ENCODE assay signal across 17 cellular contexts in the genomic region with DNA sequence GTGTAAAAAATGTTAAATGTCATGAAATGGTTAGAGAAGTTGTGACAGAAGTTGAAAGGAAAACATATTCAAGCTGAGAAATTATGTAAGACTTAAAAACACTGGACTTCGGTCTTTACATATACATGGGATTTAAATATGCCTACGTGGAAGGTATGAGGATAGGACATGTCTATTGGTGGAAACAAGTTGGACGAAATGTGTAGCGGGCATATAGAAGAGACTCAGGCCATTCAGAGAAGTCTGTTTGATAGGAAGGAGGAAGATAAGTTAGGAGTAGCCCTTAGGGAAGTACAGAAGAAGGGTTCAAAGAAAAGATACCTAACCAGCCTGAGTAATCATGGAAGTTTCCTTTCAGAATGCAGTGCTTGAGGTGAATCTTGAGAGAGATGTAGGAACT. TPM values are rescaled to one million over a fixed set of nuclear protein-coding genes. Genes with fewer than 3 reads are reported as not detected.
DNase-seq lines count a peak whose midpoint lies in the region; ATAC-seq, FAIRE-seq and TF ChIP-seq lines count a peak whose summit lies in the region.
"Had no signal": no experiment of that assay in that cellular context is flagged by ENCODE, and none has a peak within 500 bp of the region (broad histone marks: within the 10 kb centered on the region; RNA-seq: fewer than 3 reads in every experiment).

No MANE protein-coding gene starts in this region.

- H3K9me3 ChIP-seq in HepG2 (ENCODE audit: low read length) (no peaks in the 10 kb centered on the region), right lobe of liver (no peaks in the 10 kb centered on the region), hepatocyte (ENCODE audit: low read depth) (no peaks in the 10 kb centered on the region), smooth muscle cell (replicated peaks; ENCODE audit: low read depth) (no peaks in the 10 kb centered on the region), upper lobe of right lung (no peaks in the 10 kb centered on the region)

- no TSS peak for BruUV-seq in HepG2 (replicated peaks; lab: Mats Ljungman, UMichigan)

- CTCF ChIA-PET in HepG2 (lab: Yijun Ruan, JAX; ENCODE audit: low intra/inter-chr PET ratio, low total read pairs), result no interaction called here

- H3K4me1 ChIP-seq in HepG2 (ENCODE audit: insufficient read depth, low read length), result peaks cover 55% of the 10 kb centered on the region
- H3K4me1 ChIP-seq in right lobe of liver, result peaks cover 0 to 21% (median 6%) of the 10 kb centered on the region in 4 donors
- H3K4me1 ChIP-seq in hepatocyte (ENCODE audit: insufficient read depth), result peaks cover 23% of the 10 kb centered on the region
- H3K4me1 ChIP-seq in smooth muscle cell (ENCODE audit: low read depth), result no peaks in the 10 kb centered on the region
- H3K4me1 ChIP-seq in upper lobe of right lung, result peaks cover 2% of the 10 kb centered on the region
- H3K4me1 ChIP-seq: BLaER1 treated with 17β-estradiol and CSF1 and Interleukin-3, amounts not matched to agents 10 nM and 100 nM had no signal

- no peak for TF ChIP-seq RAD21 in HepG2 (CRISPR knock-in tag; IDR thresholded peaks at IDR 0.05)

- no peak for FAIRE-seq in HepG2 (lab: Jason Lieb, UNC)
- FAIRE-seq: G401.6, GM12891, HTR-8/SVneo had no signal

- in situ Hi-C loops in HepG2 (cut with HindIII; ENCODE audit: extremely low pct_ligation_motif_present, low pct_unique_long_range_greater_than_20kb), result no loop called here

- peak overlapping the region; percentile 2 for H3K27ac ChIP-seq in HepG2 (ENCODE audit: extremely low read length, insufficient read depth, low read length)
- H3K27ac ChIP-seq in right lobe of liver, result no peak overlapping the region
- H3K27ac ChIP-seq in hepatocyte, result peak overlapping the region; percentile 67
- peak overlapping the region; percentile 92 for H3K27ac ChIP-seq in smooth muscle cell (ENCODE audit: low read depth)
- H3K27ac ChIP-seq in upper lobe of right lung, result no peak overlapping the region
- H3K27ac ChIP-seq: BLaER1 treated with 17β-estradiol and CSF1 and Interleukin-3, amounts not matched to agents 10 nM and 100 nM had no signal

- POLR2A ChIA-PET in HepG2 (lab: Yijun Ruan, JAX), result interaction anchor here (0.9 to 1.0 kb wide), 2 partner anchors 11 to 15 kb away, joined by 3 to 5 read pairs; partner anchors contain the start of gene CADM1

- H3K9ac ChIP-seq in HepG2 (ENCODE audit: insufficient read depth, low read depth, low read length) (no peak overlapping the region), smooth muscle cell (ENCODE audit: low read depth) (no peak overlapping the region)
- H3K9ac ChIP-seq: BLaER1 treated with 17β-estradiol and CSF1 and Interleukin-3, amounts not matched to agents 10 nM and 100 nM had no signal

- no peak overlapping the region for H3K4me3 ChIP-seq in HepG2 (replicated peaks in 1 of 3; ENCODE audit: insufficient read depth in 1 of 3, low read depth in 2 of 3, low read length in 3 of 3)
- H3K4me3 ChIP-seq in right lobe of liver, result no peak overlapping the region
- no peak overlapping the region for H3K4me3 ChIP-seq in hepatocyte
- H3K4me3 ChIP-seq in smooth muscle cell, result no peak overlapping the region
- H3K4me3 ChIP-seq in upper lobe of right lung, result no peak overlapping the region
- H3K4me3 ChIP-seq: BLaER1 treated with 17β-estradiol and CSF1 and Interleukin-3, amounts not matched to agents 10 nM and 100 nM had no signal

- no peak for TF ChIP-seq POLR2A in HepG2 (IDR thresholded peaks at IDR 0.05; ENCODE audit: insufficient read depth in 1 of 2, low read depth in 2 of 2, low read length in 2 of 2)
- TF ChIP-seq POLR2A in right lobe of liver (IDR thresholded peaks at IDR 0.05), result no peak

- no peak for TF ChIP-seq CTCF in HepG2 (CRISPR knock-in tag; IDR thresholded peaks at IDR 0.05)
- TF ChIP-seq CTCF in right lobe of liver (IDR thresholded peaks at IDR 0.05), result no peak
- TF ChIP-seq CTCF in hepatocyte (IDR thresholded peaks at IDR 0.05; ENCODE audit: poor library complexity), result no peak
- no peak for TF ChIP-seq CTCF in smooth muscle cell (IDR thresholded peaks at IDR 0.05; ENCODE audit: borderline replicate concordance, insufficient read depth, poor library complexity, severe bottlenecking)
- TF ChIP-seq CTCF in upper lobe of right lung (IDR thresholded peaks at IDR 0.05), result no peak

- H3F3A ChIP-seq in smooth muscle cell (ENCODE audit: low read depth), result peaks cover 3% of the 10 kb centered on the region

- H3K27me3 ChIP-seq in HepG2 (ENCODE audit: control insufficient read depth in 1 of 2, insufficient read depth in 2 of 2, low read length in 2 of 2), result no peaks in the 10 kb centered on the region
- no peaks in the 10 kb centered on the region for H3K27me3 ChIP-seq in right lobe of liver
- H3K27me3 ChIP-seq in hepatocyte, result no peaks in the 10 kb centered on the region
- H3K27me3 ChIP-seq in smooth muscle cell (ENCODE audit: low read depth), result no peaks in the 10 kb centered on the region
- no peaks in the 10 kb centered on the region for H3K27me3 ChIP-seq in upper lobe of right lung
- H3K27me3 ChIP-seq: BLaER1 treated with 17β-estradiol and CSF1 and Interleukin-3, amounts not matched to agents 10 nM and 100 nM had no signal

- no peaks in the 10 kb centered on the region for H3K9me2 ChIP-seq in hepatocyte (replicated peaks; ENCODE audit: insufficient read depth)

- H3K36me3 ChIP-seq in HepG2 (replicated peaks in 1 of 2; ENCODE audit: control insufficient read depth in 1 of 2, insufficient read depth in 2 of 2, low read length in 2 of 2), result no peaks in the 10 kb centered on the region
- no peaks in the 10 kb centered on the region for H3K36me3 ChIP-seq in right lobe of liver
- no peaks in the 10 kb centered on the region for H3K36me3 ChIP-seq in hepatocyte (replicated peaks; ENCODE audit: insufficient read depth, low read depth)
- H3K36me3 ChIP-seq in smooth muscle cell (ENCODE audit: low read depth), result no peaks in the 10 kb centered on the region
- H3K36me3 ChIP-seq in upper lobe of right lung, result no peaks in the 10 kb centered on the region
- H3K36me3 ChIP-seq: BLaER1 treated with 17β-estradiol and CSF1 and Interleukin-3, amounts not matched to agents 10 nM and 100 nM had no signal

- TF ChIP-seq EP300 in HepG2 (IDR thresholded peaks at IDR 0.05; ENCODE audit: low read depth in 2 of 2, low read length in 2 of 2) (no peak), HepG2 (CRISPR knock-in tag; IDR thresholded peaks at IDR 0.05; ENCODE audit: borderline replicate concordance) (no peak)

- H3K4me2 ChIP-seq in HepG2 (ENCODE audit: low read depth, low read length), result no peak overlapping the region
- H3K4me2 ChIP-seq in hepatocyte, result peak overlapping the region; percentile 17
- H3K4me2 ChIP-seq in smooth muscle cell, result peak overlapping the region; percentile 71
- H3K4me2 ChIP-seq: BLaER1 treated with 17β-estradiol and CSF1 and Interleukin-3, amounts not matched to agents 10 nM and 100 nM had no signal

- peaks cover 72% of the 10 kb centered on the region for H3K79me2 ChIP-seq in HepG2 (ENCODE audit: insufficient read depth, low read length)
- H3K79me2 ChIP-seq in hepatocyte, result peaks cover 4% of the 10 kb centered on the region
- peaks cover 36% of the 10 kb centered on the region for H3K79me2 ChIP-seq in smooth muscle cell (ENCODE audit: low read depth)

- DNase-seq in HepG2 (ENCODE audit: low spot score), result peak; percentile 27
- no peak for DNase-seq in right lobe of liver
- no peak for DNase-seq in hepatocyte (ENCODE audit: low spot score)
- no peak for DNase-seq in smooth muscle cell (lab: John Stamatoyannopoulos, UW; ENCODE audit: unreplicated experiment)
- no peak for DNase-seq in NCI-H524 (lab: John Stamatoyannopoulos, UW)
- DNase-seq in upper lobe of right lung, result no peak
- DNase-seq: 8988T; CD4-positive, CD25-positive, alpha-beta regulatory T cell; CD8-positive, alpha-beta memory T cell; COR-L47; GOT3; H9 had no signal

- no peak overlapping the region for H2AFZ ChIP-seq in HepG2 (ENCODE audit: low read length)
- no peak overlapping the region for H2AFZ ChIP-seq in hepatocyte
- H2AFZ ChIP-seq in smooth muscle cell (ENCODE audit: low read depth), result no peak overlapping the region

- H4K20me1 ChIP-seq in HepG2 (ENCODE audit: insufficient read depth, low read length) (no peaks in the 10 kb centered on the region; the same call in 1 of the 2 replicates), hepatocyte (ENCODE audit: insufficient read depth, poor library complexity, severe bottlenecking) (no peaks in the 10 kb centered on the region), smooth muscle cell (ENCODE audit: low read depth) (no peaks in the 10 kb centered on the region)
- H4K20me1 ChIP-seq: BLaER1 treated with 17β-estradiol and CSF1 and Interleukin-3, amounts not matched to agents 10 nM and 100 nM had no signal

- intact Hi-C loops in HepG2 (cut with micrococcal nuclease; ENCODE audit: unreplicated experiment), result no loop called here
- intact Hi-C loops in right lobe of liver (cut with DNase I), result no loop called here
- intact Hi-C loops in upper lobe of right lung (cut with DNase I), result no loop called here

- ATAC-seq in HepG2, result no peak
- ATAC-seq in right lobe of liver, result no peak
- no peak for ATAC-seq in GM18867 (IDR thresholded peaks at IDR 0.05; ENCODE audit: unreplicated experiment)
- ATAC-seq in upper lobe of right lung, result no peak

- 76% methylated on average over 4 of the region's 4 CpGs for WGBS in HepG2 (ENCODE audit: low lambda C conversion rate)
- 89% methylated on average over 4 of the region's 4 CpGs for WGBS in right lobe of liver (ENCODE audit: insufficient coverage, low coverage, low lambda C conversion rate, missing lambda C conversion rate)
- 75% methylated on average over 4 of the region's 4 CpGs for WGBS in hepatocyte (ENCODE audit: low lambda C conversion rate, missing lambda C conversion rate)
- WGBS in smooth muscle cell (ENCODE audit: low lambda C conversion rate), result 93% methylated on average over 4 of the region's 4 CpGs

RNA-seq across cellular contexts. Expression of gene CADM1, which starts 14.7 kb away (rescaled TPM):
- total RNA-seq in HepG2 (2016; rRNA removed; fragmentation: Illumina TruSeq; extraction: Trizol) (62.2 and 122 TPM in 2 replicates), right lobe of liver (10 to 100 TPM; 21.1 to 56.7 (median 30.6) TPM), hepatocyte (39.1 and 48.4 TPM in 2 replicates), smooth muscle cell (161 and 167 TPM in 2 replicates), upper lobe of right lung (222 TPM)
- total RNA-seq in HepG2 (2016; cell fraction: cytosol; rRNA removed; fragmentation: Illumina TruSeq; extraction: Trizol; ENCODE audit: low read depth), result 20.6 and 22.4 TPM in 2 replicates
- total RNA-seq in HepG2 (2016; cell fraction: insoluble cytoplasmic fraction; rRNA removed; fragmentation: Illumina TruSeq; extraction: Trizol), result 50.3 and 115 TPM in 2 replicates
- 22.9 and 28.5 TPM in 2 replicates for total RNA-seq in HepG2 (2016; cell fraction: membrane; rRNA removed; fragmentation: Illumina TruSeq; extraction: Trizol)
- 159 and 163 TPM in 2 replicates for total RNA-seq in HepG2 (2016; cell fraction: nucleus; rRNA removed; fragmentation: Illumina TruSeq; extraction: Trizol)
- polyA plus RNA-seq in HepG2 (2011; rRNA removed) (61.6 and 71.3 TPM in 2 replicates), hepatocyte (54.3 and 74.4 TPM in 2 replicates), smooth muscle cell (158 and 161 TPM in 2 replicates)
- 52.5 and 58.8 TPM in 2 replicates for polyA plus RNA-seq in HepG2 (2011; cell fraction: cytosol; rRNA removed)
- polyA plus RNA-seq in HepG2 (2011; cell fraction: nucleus; rRNA removed), result 32.4 and 35.9 TPM in 2 replicates
- 84.1 and 86.8 TPM in 2 replicates for polyA plus RNA-seq in HepG2 (2012)
- 8.7 and 9.1 TPM in 2 replicates for polyA plus RNA-seq in HepG2 (2016; cell fraction: cytosol; fragmentation: Illumina TruSeq; extraction: Trizol; ENCODE audit: low read depth)
- 40.6 and 51.1 TPM in 2 replicates for polyA plus RNA-seq in HepG2 (2016; cell fraction: insoluble cytoplasmic fraction; fragmentation: Illumina TruSeq; extraction: Trizol; ENCODE audit: low read depth)
- polyA plus RNA-seq in HepG2 (2016; cell fraction: membrane; fragmentation: Illumina TruSeq; extraction: Trizol; ENCODE audit: low read depth), result 8.6 and 11.4 TPM in 2 replicates
- polyA plus RNA-seq in HepG2 (2016; cell fraction: nucleus; fragmentation: Illumina TruSeq; extraction: Trizol; ENCODE audit: insufficient read depth, low read depth), result 126 and 127 TPM in 2 replicates
- 78.2 TPM in 1 of 2 replicates, not detected in the other for polyA minus RNA-seq in HepG2 (2011; rRNA and poly(A)+ RNA removed; ENCODE audit: low replicate concordance)
- polyA minus RNA-seq in HepG2 (2011; cell fraction: cytosol; rRNA and poly(A)+ RNA removed), result 56.0 and 62.6 TPM in 2 replicates
- polyA minus RNA-seq in HepG2 (2011; cell fraction: nucleus; rRNA and poly(A)+ RNA removed), result 161 and 188 TPM in 2 replicates

Comparison
In these comparisons a context has a peak if more than half of its experiments do, and no peak if none do; other contexts are left out.
1. H3K27ac ChIP-seq: peak in HepG2 (single experiment), hepatocyte (single experiment) and smooth muscle cell (single experiment); none in right lobe of liver (0 of 3) and upper lobe of right lung (single experiment).